Comparison of ENCODE assay signal across 10 cellular contexts in genomic region chr11:44623321-44623715, GRCh38. TPM values are rescaled to one million over a fixed set of nuclear protein-coding genes. Genes with fewer than 3 reads are reported as not detected.
DNase-seq lines count a peak whose midpoint lies in the region; ATAC-seq, FAIRE-seq and TF ChIP-seq lines count a peak whose summit lies in the region.
"Had no signal": no experiment of that assay in that cellular context is flagged by ENCODE, and none has a peak within 500 bp of the region (broad histone marks: within the 10 kb centered on the region; RNA-seq: fewer than 3 reads in every experiment).

No MANE protein-coding gene starts in this region.

- peak overlapping the region in 2 of 8 donors; percentile 37 to 64 for H3K27ac ChIP-seq in spleen
- H3K27ac ChIP-seq: epithelial cell of prostate had no signal

- peaks cover 14 to 67% (median 37%) of the 10 kb centered on the region in 6 donors for H3K4me1 ChIP-seq in spleen

- H3K27me3 ChIP-seq in spleen (replicated peaks in 1 of 7), result no peaks in the 10 kb centered on the region

- H3K4me3 Mint-ChIP-seq in activated CD4-positive, alpha-beta T cell treated with anti-CD3 and anti-CD28 coated beads, Interleukin-2, amount 10 ng/mL, durations not matched to agents 24 days and 14 days, result no peak overlapping the region

- no peak overlapping the region for H3K4me3 ChIP-seq in spleen

- no peaks in the 10 kb centered on the region for H3K9me3 Mint-ChIP-seq in activated CD4-positive, alpha-beta T cell treated with anti-CD3 and anti-CD28 coated beads, Interleukin-2, amount 10 ng/mL, durations not matched to agents 24 days and 14 days

- ATAC-seq in Right ventricle myocardium superior (ENCODE audit: poor library complexity), result peak; percentile 21
- ATAC-seq in GM21619 (IDR thresholded peaks at IDR 0.05; ENCODE audit: unreplicated experiment), result no peak
- no peak for ATAC-seq in GM21528 (IDR thresholded peaks at IDR 0.05; ENCODE audit: low FRiP score, unreplicated experiment)

- H3K9me3 ChIP-seq in spleen, result peaks cover 0 to 4% (median 0%) of the 10 kb centered on the region in 8 donors

- peaks cover 26% of the 10 kb centered on the region for H3K4me1 Mint-ChIP-seq in activated CD4-positive, alpha-beta T cell treated with anti-CD3 and anti-CD28 coated beads, Interleukin-2, amount 10 ng/mL, durations not matched to agents 24 days and 14 days

- DNase-seq in GM12891 (ENCODE audit: insufficient read length, low spot score) (no peak), Right ventricle myocardium superior (peak; percentile 52), spleen (peak; percentile 75), COR-L47 (lab: John Stamatoyannopoulos, UW) (no peak), HPDE6-E6E7 (ENCODE audit: extremely low spot score) (no peak)
- DNase-seq in activated CD4-positive, alpha-beta T cell treated with anti-CD3 and anti-CD28 coated beads, Interleukin-2, amount 10 ng/mL, durations not matched to agents 24 days and 14 days, result no peak
- DNase-seq: RPMI8226 had no signal

- H3K36me3 Mint-ChIP-seq in activated CD4-positive, alpha-beta T cell treated with anti-CD3 and anti-CD28 coated beads, Interleukin-2, amount 10 ng/mL, durations not matched to agents 24 days and 14 days (ENCODE audit: low read depth), result peaks cover 43% of the 10 kb centered on the region

- peak overlapping the region; percentile 17 for H3K27ac Mint-ChIP-seq in activated CD4-positive, alpha-beta T cell treated with anti-CD3 and anti-CD28 coated beads, Interleukin-2, amount 10 ng/mL, durations not matched to agents 24 days and 14 days

- TF ChIP-seq CTCF in spleen (IDR thresholded peaks at IDR 0.05 in 8 of 11, conservative IDR thresholded peaks at IDR 0.05 in 3 of 11), result no peak

- peaks cover 0 to 46% (median 13%) of the 10 kb centered on the region in 6 donors for H3K36me3 ChIP-seq in spleen

- intact Hi-C loops in activated CD4-positive, alpha-beta T cell treated with anti-CD3 and anti-CD28 coated beads, Interleukin-2, amount 10 ng/mL, durations not matched to agents 24 days and 14 days (cut with micrococcal nuclease), result loop anchor here (5.0 to 10.0 kb wide), 2 partner anchors 101 to 269 kb away; partner anchors contain the start of gene TSPAN18
- intact Hi-C loops in Right ventricle myocardium superior (cut with DNase I) (loop anchor here (5.0 to 10.0 kb wide), 4 partner anchors 104 to 481 kb away; partner anchors contain the start of gene TSPAN18), spleen (cut with DNase I; ENCODE audit: low total_unique reads) (loop anchor here (5.0 kb wide), 1 partner anchor 289 kb away; no protein-coding TSS in a partner anchor)

- FAIRE-seq in GM12891 (lab: Jason Lieb, UNC), result peak; percentile 62

- no peaks in the 10 kb centered on the region for H3K27me3 Mint-ChIP-seq in activated CD4-positive, alpha-beta T cell treated with anti-CD3 and anti-CD28 coated beads, Interleukin-2, amount 10 ng/mL, durations not matched to agents 24 days and 14 days

- WGBS in spleen, 5 donors, result 17 to 29% (median 21%) methylated on average over 9 to 10 of the region's 10 CpGs

- TF ChIP-seq POLR2A in GM12891 (IDR thresholded peaks at IDR 0.05; ENCODE audit: low read depth, low read length) (no peak), spleen (IDR thresholded peaks at IDR 0.05) (no peak)

TF ChIP-seq in GM12891, 5 proteins besides CTCF, POLR2A, EP300 and RAD21:
- no peak for TF ChIP-seq PAX5 (IDR thresholded peaks at IDR 0.05; ENCODE audit: insufficient read depth, low read length, severe bottlenecking)
- 0 out of 2 replicates have a peak, but pooled peaks have one; percentile 27 for TF ChIP-seq SPI1 (IDR thresholded peaks at IDR 0.05; ENCODE audit: low read depth, low read length)
- TF ChIP-seq POU2F2 (IDR thresholded peaks at IDR 0.05; ENCODE audit: low read depth, low read length), result no peak
- no peak for TF ChIP-seq TAF1 (IDR thresholded peaks at IDR 0.05; ENCODE audit: low read depth, low read length)
- TF ChIP-seq POLR2AphosphoS5 (IDR thresholded peaks at IDR 0.05; ENCODE audit: low read depth, low read length), result peak; percentile 74

RNA-seq across cellular contexts. Expression of gene CD82, which starts 57.9 kb away (rescaled TPM):
- 127 TPM for polyA plus RNA-seq in GM12891 (2012; ENCODE audit: low read depth, missing spikeins)
- 448 and 469 TPM in 2 replicates for total RNA-seq in activated CD4-positive, alpha-beta T cell treated with anti-CD3 and anti-CD28 coated beads, Interleukin-2, amount 10 ng/mL, durations not matched to agents 24 days and 14 days
- total RNA-seq in Right ventricle myocardium superior, result 54.6 TPM
- 100 to 1,000 TPM in 4 of 7 donors, 10 to 100 TPM in 3; 65.3 to 174 (median 125) TPM for total RNA-seq in spleen
- polyA plus RNA-seq in spleen, result 100 to 1,000 TPM in 1 of 3 donors, 10 to 100 TPM in 2; 27.8 to 111 (median 35.3) TPM

Comparison
In these comparisons a context has a peak if more than half of its experiments do, and no peak if none do; other contexts are left out.
1. DNase-seq: peak in Right ventricle myocardium superior (single experiment) and spleen (single experiment); none in GM12891 (single experiment), activated CD4-positive, alpha-beta T cell treated with anti-CD3 and anti-CD28 coated beads, Interleukin-2, amount 10 ng/mL, durations not matched to agents 24 days and 14 days (single experiment), COR-L47 (single experiment) and HPDE6-E6E7 (single experiment).